1 cellular context compared by ENCODE assay signal in genomic region chr11:59144579-59145345, GRCh38.
A peak's percentile ranks its signal among the peaks of the same experiment; 100 is the strongest.
TF ChIP-seq lines count a peak whose summit lies in the region.

No MANE protein-coding gene starts in this region.

TF ChIP-seq in WTC11, 78 proteins besides CTCF, POLR2A, EP300 and RAD21 (continued from another document and continues in another):
- TF ChIP-seq ZNF532 (CRISPR knock-in tag; IDR thresholded peaks at IDR 0.05; ENCODE audit: borderline replicate concordance): no peak
- TF ChIP-seq NR3C1 (CRISPR knock-in tag; conservative IDR thresholded peaks at IDR 0.05; ENCODE audit: low read depth): no peak
- TF ChIP-seq IRF1 (CRISPR knock-in tag; IDR thresholded peaks at IDR 0.05): peak; percentile 87
- peak; percentile 93 for TF ChIP-seq FOXJ3 (CRISPR knock-in tag; IDR thresholded peaks at IDR 0.05; ENCODE audit: borderline replicate concordance)
- peak; percentile 73 for TF ChIP-seq USF1 (CRISPR knock-in tag; IDR thresholded peaks at IDR 0.05)
- TF ChIP-seq SOX15 (CRISPR knock-in tag; IDR thresholded peaks at IDR 0.05): no peak
- peak; percentile 92 for TF ChIP-seq ZNF219 (CRISPR knock-in tag; IDR thresholded peaks at IDR 0.05; ENCODE audit: borderline replicate concordance)
- TF ChIP-seq ZBTB21 (CRISPR knock-in tag; IDR thresholded peaks at IDR 0.05; ENCODE audit: borderline replicate concordance): no peak
- TF ChIP-seq JUN (CRISPR knock-in tag; IDR thresholded peaks at IDR 0.05): peak; percentile 92
- no peak for TF ChIP-seq AR (CRISPR knock-in tag; IDR thresholded peaks at IDR 0.05)
- peak; percentile 82 for TF ChIP-seq ZNF317 (CRISPR knock-in tag; IDR thresholded peaks at IDR 0.05; ENCODE audit: borderline replicate concordance, low read depth)
- peak; percentile 79; the same call in 1 of the 2 replicates for TF ChIP-seq ATF3 (CRISPR knock-in tag; conservative IDR thresholded peaks at IDR 0.05)
- TF ChIP-seq TEAD4 (CRISPR knock-in tag; IDR thresholded peaks at IDR 0.05): peak; percentile 95
- peak; percentile 95 for TF ChIP-seq ESRRA (CRISPR knock-in tag; IDR thresholded peaks at IDR 0.05; ENCODE audit: borderline replicate concordance)
- peak; percentile 91; the same call in 1 of the 2 replicates for TF ChIP-seq PREB (CRISPR knock-in tag; IDR thresholded peaks at IDR 0.05; ENCODE audit: borderline replicate concordance)
- TF ChIP-seq CBFB (CRISPR knock-in tag; IDR thresholded peaks at IDR 0.05; ENCODE audit: low read depth): no peak
- no peak for TF ChIP-seq MLX (CRISPR knock-in tag; IDR thresholded peaks at IDR 0.05)
- no peak for TF ChIP-seq USF2 (CRISPR knock-in tag; IDR thresholded peaks at IDR 0.05)
- peak; percentile 97 for TF ChIP-seq TP53 (CRISPR knock-in tag; IDR thresholded peaks at IDR 0.05)
- peak; percentile 94 for TF ChIP-seq ZBTB43 (CRISPR knock-in tag; IDR thresholded peaks at IDR 0.05)
- peak; percentile 61 for TF ChIP-seq NFYB (CRISPR knock-in tag; conservative IDR thresholded peaks at IDR 0.05; ENCODE audit: low read depth)
- peak; percentile 97 for TF ChIP-seq ARID4B (CRISPR knock-in tag; IDR thresholded peaks at IDR 0.05; ENCODE audit: borderline replicate concordance)
- TF ChIP-seq E2F4 (CRISPR knock-in tag; IDR thresholded peaks at IDR 0.05; ENCODE audit: borderline replicate concordance, low read depth): peak; percentile 99
- TF ChIP-seq STAT6 (CRISPR knock-in tag; conservative IDR thresholded peaks at IDR 0.05; ENCODE audit: low read depth): no peak
- TF ChIP-seq ATF2 (CRISPR knock-in tag; IDR thresholded peaks at IDR 0.05; ENCODE audit: borderline replicate concordance, low read depth): peak; percentile 90
- TF ChIP-seq RELA (CRISPR knock-in tag; IDR thresholded peaks at IDR 0.05; ENCODE audit: borderline replicate concordance): peak; percentile 96
- TF ChIP-seq SMAD4 (CRISPR knock-in tag; IDR thresholded peaks at IDR 0.05): peak; percentile 94
- TF ChIP-seq GRHL2 (CRISPR knock-in tag; IDR thresholded peaks at IDR 0.05; ENCODE audit: insufficient replicate concordance, severe bottlenecking): no peak
